In genomic region chr6:138105880-138106664, GRCh38 we compare ENCODE assay signal across 8 cellular contexts. TPM values are rescaled to one million over a fixed set of nuclear protein-coding genes. Genes with fewer than 3 reads are reported as not detected.
DNase-seq lines count a peak whose midpoint lies in the region; ATAC-seq, FAIRE-seq and TF ChIP-seq lines count a peak whose summit lies in the region.

No MANE protein-coding gene starts in this region.

- BruUV-seq in GM12878 (replicated peaks; lab: Mats Ljungman, UMichigan), result no TSS peak

- peak; percentile 31 for FAIRE-seq in GM12878 (lab: Jason Lieb, UNC)
- FAIRE-seq in H54 (lab: Jason Lieb, UNC), result no peak

- H3K9ac ChIP-seq in GM12878 (ENCODE audit: control insufficient read depth, insufficient read depth, low read length), result no peak overlapping the region

- H3K4me1 ChIP-seq in GM12878 (ENCODE audit: control insufficient read depth, insufficient read depth, low read length), result 0 out of 2 replicates have a peak, but pooled peaks cover 5% of the 10 kb centered on the region
- H3K4me1 ChIP-seq in uterus, result no peaks in the 10 kb centered on the region

- H3K4me2 ChIP-seq in GM12878 (ENCODE audit: control insufficient read depth, insufficient read depth), result no peak overlapping the region

- POLR2A ChIA-PET in GM12878 (lab: Charles Lee), result interaction anchor here (1.5 kb wide), 1 partner anchor 103 kb away, joined by 4 read pairs; no protein-coding TSS in a partner anchor

- H3K27me3 ChIP-seq in GM12878 (replicated peaks in 1 of 2; ENCODE audit: control insufficient read depth in 2 of 2, insufficient read depth in 2 of 2, low read length in 1 of 2) (peaks cover 2 to 31% of the 10 kb centered on the region in 2 experiments), uterus (no peaks in the 10 kb centered on the region)

- intact Hi-C loops in GM12878 (cut with micrococcal nuclease; ENCODE audit: unreplicated experiment), result loop anchor here (5.0 kb wide), 2 partner anchors 239 to 439 kb away; partner anchors contain the start of gene TNFAIP3
- intact Hi-C loops in uterus (cut with DNase I; ENCODE audit: low total_unique reads), result no loop called here

- peak overlapping the region; percentile 76 for H3K4me3 ChIP-seq in LNCaP clone FGC (ENCODE audit: low read depth, low read length)
- H3K4me3 ChIP-seq in GM12878, result no peak overlapping the region
- peak overlapping the region; percentile 77 to 78 for H3K4me3 ChIP-seq in uterus

- SMC1A ChIA-PET in GM12878 (lab: Charles Lee; ENCODE audit: uncharacterized antibody, unreplicated experiment), result interaction anchor here (0.7 to 3.5 kb wide), 10 partner anchors 10 to 403 kb away, joined by 3 to 27 read pairs (median 4); partner anchors contain the start of gene SMIM28

- H3K27ac ChIP-seq in C4-2B, result peak overlapping the region; percentile 29; the same call in 1 of the 2 replicates
- no peak overlapping the region for H3K27ac ChIP-seq in GM12878 (ENCODE audit: control insufficient read depth, insufficient read depth)
- peak overlapping the region in 1 of 2 donors; percentile 72 for H3K27ac ChIP-seq in uterus

- CTCF ChIA-PET in GM12878 (lab: Yijun Ruan, JAX), result interaction anchor here (0.9 to 3.8 kb wide), 7 partner anchors 10 to 764 kb away, joined by 3 to 52 read pairs (median 5); no protein-coding TSS in a partner anchor

- TF ChIP-seq EP300 in GM12878 (IDR thresholded peaks at IDR 0.05; ENCODE audit: borderline replicate concordance in 1 of 2, control insufficient read depth in 1 of 2, low read depth in 2 of 2, low read length in 2 of 2), result no peak

- H4K20me1 ChIP-seq in GM12878 (ENCODE audit: control insufficient read depth, insufficient read depth), result no peaks in the 10 kb centered on the region

- no peak overlapping the region for H2AFZ ChIP-seq in GM12878 (ENCODE audit: control insufficient read depth, low read depth, low read length)

- H3K79me2 ChIP-seq in GM12878 (ENCODE audit: control insufficient read depth, insufficient read depth, low read length), result no peaks in the 10 kb centered on the region

- 78% methylated on average over 10 of the region's 10 CpGs for WGBS in GM12878 (ENCODE audit: insufficient coverage, insufficient replicate concordance, low lambda C conversion rate, missing lambda C conversion rate)

- H3K9me3 ChIP-seq in GM12878 (replicated peaks; ENCODE audit: control insufficient read depth, insufficient read depth, low read length), result no peaks in the 10 kb centered on the region
- H3K9me3 ChIP-seq in uterus, result no peaks in the 10 kb centered on the region

- TF ChIP-seq RAD21 in GM12878 (IDR thresholded peaks at IDR 0.05; ENCODE audit: insufficient read depth, low read depth, low read length), result no peak

- TF ChIP-seq CTCF in C4-2B (conservative IDR thresholded peaks at IDR 0.05) (no peak), LNCaP clone FGC (IDR thresholded peaks at IDR 0.05; ENCODE audit: control insufficient read depth, extremely low read depth, insufficient read depth) (no peak), GM12878 (IDR thresholded peaks at IDR 0.05 in 2 of 3, conservative IDR thresholded peaks at IDR 0.05 in 1 of 3; ENCODE audit: control insufficient read depth in 2 of 3, extremely low read depth in 1 of 3, insufficient read depth in 1 of 3, low read depth in 3 of 3, low read length in 3 of 3) (no peak), uterus (IDR thresholded peaks at IDR 0.05) (no peak)

- DNase-seq in LNCaP clone FGC (ENCODE audit: low read depth), result no peak
- DNase-seq in GM12878 (ENCODE audit: low read depth, low spot score), result no peak
- peak; percentile 33 for DNase-seq in left kidney (ENCODE audit: low read depth, low spot score)
- DNase-seq in uterus, result no peak
- no peak for DNase-seq in activated CD4-positive, CD25-positive, alpha-beta regulatory T cell treated with anti-CD3 and anti-CD28 coated beads, Interleukin-2, amount 50 U/mL, for 72 hours
- DNase-seq in H54 (ENCODE audit: insufficient read length, low spot score), result no peak

- no peak for TF ChIP-seq POLR2A in GM12878 (IDR thresholded peaks at IDR 0.05; ENCODE audit: low read depth, low read length)
- no peak for TF ChIP-seq POLR2A in uterus (IDR thresholded peaks at IDR 0.05)
- TF ChIP-seq POLR2A in H54 (IDR thresholded peaks at IDR 0.05; ENCODE audit: low read depth, low read length), result no peak

- H3K36me3 ChIP-seq in GM12878 (ENCODE audit: control insufficient read depth in 2 of 2, insufficient read depth in 2 of 2, low read length in 1 of 2) (no peaks in the 10 kb centered on the region), uterus (no peaks in the 10 kb centered on the region)

- ATAC-seq in GM12878 (no peak), GM18517 (IDR thresholded peaks at IDR 0.05; ENCODE audit: unreplicated experiment) (no peak)

- RAD21 ChIA-PET in GM12878 (lab: Charles Lee; ENCODE audit: unreplicated experiment), result interaction anchor here (0.9 to 3.5 kb wide), 8 partner anchors 11 to 401 kb away, joined by 3 to 24 read pairs (median 6); no protein-coding TSS in a partner anchor

- in situ Hi-C loops in GM12878 (cut with MboI), result no loop called here

TF ChIP-seq in GM12878, 131 proteins besides CTCF, POLR2A, EP300 and RAD21:
- TF ChIP-seq YBX1 (IDR thresholded peaks at IDR 0.05) (no peak), POU2F2 (IDR thresholded peaks at IDR 0.05; ENCODE audit: borderline replicate concordance, low read depth, low read length) (no peak), EED (IDR thresholded peaks at IDR 0.05; ENCODE audit: low read depth) (no peak), MTA2 (IDR thresholded peaks at IDR 0.05; ENCODE audit: low read depth) (no peak), IKZF2 (IDR thresholded peaks at IDR 0.05) (no peak), NR2F1 (conservative IDR thresholded peaks at IDR 0.05) (no peak), USF2 (IDR thresholded peaks at IDR 0.05; ENCODE audit: borderline replicate concordance, low read depth, low read length) (no peak), FOS (IDR thresholded peaks at IDR 0.05; ENCODE audit: borderline replicate concordance, extremely low read depth, insufficient read length) (no peak), HCFC1 (IDR thresholded peaks at IDR 0.05; ENCODE audit: low read length) (no peak), HDAC6 (IDR thresholded peaks at IDR 0.05; ENCODE audit: unreplicated experiment) (no peak), BRCA1 (IDR thresholded peaks at IDR 0.05; ENCODE audit: low read depth, low read length) (no peak), ZNF217 (IDR thresholded peaks at IDR 0.05) (no peak), SP1 (IDR thresholded peaks at IDR 0.05; ENCODE audit: low read depth, low read length) (no peak), TCF7 (IDR thresholded peaks at IDR 0.05; ENCODE audit: borderline replicate concordance) (no peak)

RNA-seq across cellular contexts. Expression of gene PERP, which starts 1.1 kb away (rescaled TPM):
- total RNA-seq in GM12878 (2013; cell fraction: nucleolus; rRNA removed), result 0.33 and 0.42 TPM in 2 replicates
- 0.45 and 0.87 TPM in 2 replicates for total RNA-seq in GM12878 (2014; rRNA removed)
- total RNA-seq in GM12878 (2014; rRNA removed; fragmentation: Illumina TruSeq; extraction: Trizol), result 0.54 and 0.64 TPM in 2 replicates
- 0.92 and 1.1 TPM in 2 replicates for total RNA-seq in GM12878 (2021)
- polyA plus RNA-seq in GM12878 (2011; ENCODE audit: low read depth), result 0.25 TPM
- polyA plus RNA-seq in GM12878 (2011; rRNA removed), result 1.9 and 2.3 TPM in 2 replicates
- 1.2 and 1.4 TPM in 2 replicates for polyA plus RNA-seq in GM12878 (2011; cell fraction: cytosol; rRNA removed)
- 0.37 and 0.54 TPM in 2 replicates for polyA plus RNA-seq in GM12878 (2011; cell fraction: nucleus; rRNA removed)
- 0.54 and 1.2 TPM in 2 replicates for polyA plus RNA-seq in GM12878 (2012)
- 0.78 and 0.89 TPM in 2 replicates for polyA plus RNA-seq in GM12878 (2014; fragmentation: Illumina TruSeq; extraction: Trizol)
- under 1 TPM; 0.37 to 0.60 TPM for polyA plus RNA-seq in GM12878 (2014; fragmentation: Nextera tagmentation; extraction: Ambion mirVana)
- polyA plus RNA-seq in GM12878 (2014; rRNA removed), result 0.73 and 0.74 TPM in 2 replicates
- 1 to 10 TPM; 2.1 to 2.4 TPM for polyA plus RNA-seq in GM12878 (2016; fragmentation: Nextera tagmentation; extraction: Ambion mirVana)
- polyA minus RNA-seq in GM12878 (2011; rRNA and poly(A)+ RNA removed), result 1.2 and 1.3 TPM in 2 replicates
- 1.1 and 1.7 TPM in 2 replicates for polyA minus RNA-seq in GM12878 (2011; cell fraction: cytosol; rRNA and poly(A)+ RNA removed)
- polyA minus RNA-seq in GM12878 (2011; cell fraction: nucleus; rRNA and poly(A)+ RNA removed), result 0.24 and 0.57 TPM in 2 replicates
- total RNA-seq in uterus, result 10 to 100 TPM in 3 of 4 donors, 1 to 10 TPM in 1; 9.2 to 18.4 (median 14.8) TPM

RNA-seq across cellular contexts. Expression of gene ARFGEF3, which starts 55.7 kb away (rescaled TPM):
- total RNA-seq in GM12878 (2013; cell fraction: nucleolus; rRNA removed), result not detected in 2 replicates
- total RNA-seq in GM12878 (2014; rRNA removed) (under 0.01 TPM in 2 replicates), GM12878 (2014; rRNA removed; fragmentation: Illumina TruSeq; extraction: Trizol) (under 0.01 TPM in 1 of 2 replicates, not detected in the other), GM12878 (2021) (0.03 and 0.08 TPM in 2 replicates), uterus (1 to 10 TPM in 3 of 4 donors, under 1 TPM in 1; 0.88 to 5.8 (median 2.4) TPM)
- 0.05 TPM for polyA plus RNA-seq in GM12878 (2011; ENCODE audit: low read depth)
- polyA plus RNA-seq in GM12878 (2011; rRNA removed) (0.01 and 0.03 TPM in 2 replicates), GM12878 (2014; fragmentation: Illumina TruSeq; extraction: Trizol) (0.03 TPM in 2 replicates), GM12878 (2014; fragmentation: Nextera tagmentation; extraction: Ambion mirVana) (under 1 TPM in 1 of 2 experiments, not detected in 1; 0.02 TPM), GM12878 (2014; rRNA removed) (under 0.01 and 0.01 TPM in 2 replicates), GM12878 (2016; fragmentation: Nextera tagmentation; extraction: Ambion mirVana) (under 1 TPM; 0.01 to 0.03 TPM)
- polyA plus RNA-seq in GM12878 (2011; cell fraction: cytosol; rRNA removed), result 0.01 TPM in 1 of 2 replicates, not detected in the other
- polyA plus RNA-seq in GM12878 (2011; cell fraction: nucleus; rRNA removed), result 0.03 and 0.04 TPM in 2 replicates
- 0.07 and 0.13 TPM in 2 replicates for polyA plus RNA-seq in GM12878 (2012)
- polyA minus RNA-seq in GM12878 (2011; rRNA and poly(A)+ RNA removed), result under 0.01 and 0.05 TPM in 2 replicates
- polyA minus RNA-seq in GM12878 (2011; cell fraction: cytosol; rRNA and poly(A)+ RNA removed), result not detected in 2 replicates
- 0.10 TPM in 1 of 2 replicates, not detected in the other for polyA minus RNA-seq in GM12878 (2011; cell fraction: nucleus; rRNA and poly(A)+ RNA removed)

Comparison
In these comparisons a context has a peak if more than half of its experiments do, and no peak if none do; other contexts are left out.
1. RNA of gene PERP, which starts 1.1 kb away (total RNA-seq): 9.2 to 18.4 TPM in uterus; 0.33 to 1.1 TPM in GM12878; every median in the first group is over 4 times any median in the second.